Comparison of ENCODE assay signal across 8 cellular contexts in genomic region chr17:7883781-7884386, GRCh38. TPM values are rescaled to one million over a fixed set of nuclear protein-coding genes. Genes with fewer than 3 reads are reported as not detected.
DNase-seq lines count a peak whose midpoint lies in the region; ATAC-seq lines count a peak whose summit lies in the region.

No MANE protein-coding gene starts in this region.

- H3K36me3 Mint-ChIP-seq in activated T-helper 17 cell treated with anti-CD3 and anti-CD28 coated beads, Interleukin-2, amount 50 U/mL, for 72 hours (ENCODE audit: low read depth): peaks cover 11% of the 10 kb centered on the region
- no peaks in the 10 kb centered on the region for H3K36me3 Mint-ChIP-seq in immature natural killer cell

- no peaks in the 10 kb centered on the region for H3K9me3 Mint-ChIP-seq in activated T-helper 17 cell treated with anti-CD3 and anti-CD28 coated beads, Interleukin-2, amount 50 U/mL, for 72 hours
- H3K9me3 Mint-ChIP-seq in immature natural killer cell: peaks cover 0 to 2% (median 0%) of the 10 kb centered on the region in 6 donors
- no peaks in the 10 kb centered on the region for H3K9me3 Mint-ChIP-seq in stimulated activated naive CD8-positive, alpha-beta T cell treated with anti-CD3 and anti-CD28 coated beads, Interleukin-15, amount 100 ng/mL, for 72 hours

- no peak for ATAC-seq in activated T-helper 17 cell treated with anti-CD3 and anti-CD28 coated beads, Interleukin-2, amount 50 U/mL, for 72 hours (replicated peaks)
- no peak for ATAC-seq in stimulated activated naive CD8-positive, alpha-beta T cell treated with anti-CD3 and anti-CD28 coated beads, Interleukin-15, amount 100 ng/mL, for 72 hours
- ATAC-seq in GM21717 (IDR thresholded peaks at IDR 0.05; ENCODE audit: unreplicated experiment): no peak
- ATAC-seq in GM19463 (IDR thresholded peaks at IDR 0.05; ENCODE audit: unreplicated experiment): no peak

- no peaks in the 10 kb centered on the region for H3K4me1 Mint-ChIP-seq in activated T-helper 17 cell treated with anti-CD3 and anti-CD28 coated beads, Interleukin-2, amount 50 U/mL, for 72 hours
- H3K4me1 Mint-ChIP-seq in immature natural killer cell: peaks cover 5 to 7% of the 10 kb centered on the region in 2 donors
- peaks cover 7% of the 10 kb centered on the region for H3K4me1 Mint-ChIP-seq in stimulated activated naive CD8-positive, alpha-beta T cell treated with anti-CD3 and anti-CD28 coated beads, Interleukin-15, amount 100 ng/mL, for 72 hours

- H3K4me3 Mint-ChIP-seq in activated T-helper 17 cell treated with anti-CD3 and anti-CD28 coated beads, Interleukin-2, amount 50 U/mL, for 72 hours: peak overlapping the region; percentile 52
- peak overlapping the region; percentile 63 to 85 (median 82) for H3K4me3 Mint-ChIP-seq in immature natural killer cell
- H3K4me3 Mint-ChIP-seq in stimulated activated naive CD8-positive, alpha-beta T cell treated with anti-CD3 and anti-CD28 coated beads, Interleukin-15, amount 100 ng/mL, for 72 hours: peak overlapping the region in 1 of 2 donors; percentile 47

- DNase-seq in GM03348 (ENCODE audit: low spot score) (peak; percentile 51), NCI-H2171 treated with DMSO at 0.1 percent for 48 hours (lab: John Stamatoyannopoulos, UW) (peak; percentile 74), immature natural killer cell (peak; percentile 11 to 21 (median 17)), D341Med (ENCODE audit: low spot score) (no peak)
- peak; percentile 25 to 38 for DNase-seq in stimulated activated naive CD8-positive, alpha-beta T cell treated with anti-CD3 and anti-CD28 coated beads, Interleukin-15, amount 100 ng/mL, for 72 hours

- H3K27ac Mint-ChIP-seq in activated T-helper 17 cell treated with anti-CD3 and anti-CD28 coated beads, Interleukin-2, amount 50 U/mL, for 72 hours: peak overlapping the region; percentile 56
- peak overlapping the region; percentile 61 to 91 (median 82) for H3K27ac Mint-ChIP-seq in immature natural killer cell
- peak overlapping the region; percentile 68 to 77 for H3K27ac Mint-ChIP-seq in stimulated activated naive CD8-positive, alpha-beta T cell treated with anti-CD3 and anti-CD28 coated beads, Interleukin-15, amount 100 ng/mL, for 72 hours

- no peaks in the 10 kb centered on the region for H3K27me3 Mint-ChIP-seq in activated T-helper 17 cell treated with anti-CD3 and anti-CD28 coated beads, Interleukin-2, amount 50 U/mL, for 72 hours
- peaks cover 5 to 17% (median 9%) of the 10 kb centered on the region in 3 donors for H3K27me3 Mint-ChIP-seq in immature natural killer cell (ENCODE audit: low read depth in 3 of 3)
- H3K27me3 Mint-ChIP-seq in stimulated activated naive CD8-positive, alpha-beta T cell treated with anti-CD3 and anti-CD28 coated beads, Interleukin-15, amount 100 ng/mL, for 72 hours: no peaks in the 10 kb centered on the region

RNA-seq across cellular contexts. Expression of gene CHD3, which starts 4.7 kb away (rescaled TPM):
- total RNA-seq in activated T-helper 17 cell treated with anti-CD3 and anti-CD28 coated beads, Interleukin-2, amount 50 U/mL, for 72 hours: 100 to 1,000 TPM; 154 to 217 TPM
- polyA plus RNA-seq in immature natural killer cell: 10 to 100 TPM in 1 of 3 donors, 1 to 10 TPM in 1, under 1 TPM in 1; 0.72 to 19.6 (median 3.5) TPM

RNA-seq across cellular contexts. Expression of gene CYB5D1, which starts 26.1 kb away (rescaled TPM):
- 10 to 100 TPM; 14.8 to 19.4 TPM for total RNA-seq in activated T-helper 17 cell treated with anti-CD3 and anti-CD28 coated beads, Interleukin-2, amount 50 U/mL, for 72 hours
- polyA plus RNA-seq in immature natural killer cell: 1 to 10 TPM in 2 of 3 donors, not detected in 1; 2.9 to 3.7 TPM

RNA-seq across cellular contexts. Expression of gene NAA38, which starts 26.5 kb away (rescaled TPM):
- 100 to 1,000 TPM in 1 of 2 donors, 10 to 100 TPM in 1; 61.3 to 111 TPM for total RNA-seq in activated T-helper 17 cell treated with anti-CD3 and anti-CD28 coated beads, Interleukin-2, amount 50 U/mL, for 72 hours
- 100 to 1,000 TPM; 131 to 346 (median 177) TPM for polyA plus RNA-seq in immature natural killer cell

RNA-seq across cellular contexts. Expression of gene TMEM88, which starts 29.0 kb away (rescaled TPM):
- total RNA-seq in activated T-helper 17 cell treated with anti-CD3 and anti-CD28 coated beads, Interleukin-2, amount 50 U/mL, for 72 hours: 1 to 10 TPM; 1.6 to 3.2 TPM
- not detected for polyA plus RNA-seq in immature natural killer cell

RNA-seq across cellular contexts. Expression of gene RNF227, which starts 32.2 kb away (rescaled TPM):
- 10 to 100 TPM in 1 of 2 donors, 1 to 10 TPM in 1; 2.4 to 11.7 TPM for total RNA-seq in activated T-helper 17 cell treated with anti-CD3 and anti-CD28 coated beads, Interleukin-2, amount 50 U/mL, for 72 hours
- 1 to 10 TPM; 1.9 to 3.3 (median 2.7) TPM for polyA plus RNA-seq in immature natural killer cell
